ENCODE assay signal across 17 cellular contexts in the genomic region with DNA sequence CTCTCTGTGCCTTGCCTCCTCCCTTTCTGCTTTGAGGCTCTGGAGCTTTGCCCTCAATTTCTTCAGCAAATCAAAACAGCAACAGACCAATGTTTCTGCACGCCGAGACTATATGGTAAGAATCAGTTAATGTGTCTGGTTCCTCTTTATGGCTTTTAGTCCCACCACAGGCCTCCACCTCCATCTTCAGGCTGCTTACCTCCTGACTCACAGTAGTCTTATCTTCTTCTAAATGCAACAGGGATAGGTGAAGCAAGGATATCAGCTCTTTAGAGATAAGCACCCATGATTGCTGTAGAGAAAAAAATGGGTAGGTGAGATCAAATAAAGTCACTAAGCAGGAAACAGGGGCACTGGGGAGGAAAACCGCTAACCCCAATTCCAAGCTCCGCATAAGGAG. TPM values are rescaled to one million over a fixed set of nuclear protein-coding genes. Genes with fewer than 3 reads are reported as not detected.
A peak's percentile ranks its signal among the peaks of the same experiment; 100 is the strongest.
DNase-seq lines count a peak whose midpoint lies in the region; ATAC-seq and TF ChIP-seq lines count a peak whose summit lies in the region.
"Had no signal": no experiment of that assay in that cellular context is flagged by ENCODE, and none has a peak within 500 bp of the region (broad histone marks: within the 10 kb centered on the region; RNA-seq: fewer than 3 reads in every experiment).

No MANE protein-coding gene starts in this region.

- H3K9me3 Mint-ChIP-seq in Caco-2 (ENCODE audit: unreplicated experiment) (no peaks in the 10 kb centered on the region), HFFc6 (no peaks in the 10 kb centered on the region)
- H3K9me3 Mint-ChIP-seq: CD4-positive, alpha-beta T cell; GM23338 had no signal

- H3K27me3 Mint-ChIP-seq in Caco-2 (ENCODE audit: insufficient read depth, unreplicated experiment), result no peaks in the 10 kb centered on the region
- H3K27me3 Mint-ChIP-seq in HFFc6 (ENCODE audit: insufficient read depth), result no peaks in the 10 kb centered on the region; the same call in 1 of the 2 replicates
- H3K27me3 Mint-ChIP-seq: CD4-positive, alpha-beta T cell had no signal

- H3K4me1 Mint-ChIP-seq in Caco-2 (ENCODE audit: low read depth, unreplicated experiment) (peaks cover 6% of the 10 kb centered on the region), HFFc6 (ENCODE audit: low read depth) (no peaks in the 10 kb centered on the region)
- H3K4me1 Mint-ChIP-seq: GM23338 had no signal

- no peaks in the 10 kb centered on the region for H3K9me3 ChIP-seq in Caco-2
- H3K9me3 ChIP-seq: BE2C had no signal

- no peak for ATAC-seq in HG02884 (IDR thresholded peaks at IDR 0.05; ENCODE audit: unreplicated experiment)
- ATAC-seq: GM23338 had no signal

- POLR2A ChIA-PET in Caco-2 (lab: Charles Lee), result interaction anchor here (1.0 kb wide), 1 partner anchor 9 kb away, joined by 3 read pairs; the partner anchor contains the start of gene ALDOC

- no peaks in the 10 kb centered on the region for H3K27me3 ChIP-seq in Caco-2 (replicated peaks; ENCODE audit: control insufficient read depth, insufficient read depth, low read length)
- H3K27me3 ChIP-seq: BE2C had no signal

- H3K4me1 ChIP-seq in Caco-2, result no peaks in the 10 kb centered on the region
- H3K4me1 ChIP-seq: BE2C had no signal

- in situ Hi-C loops in KBM-7 (cut with MboI; ENCODE audit: low pct_unique_long_range_greater_than_20kb, low sequenced_read_pairs), result no loop called here

- peak overlapping the region; percentile 43 for H3K27ac Mint-ChIP-seq in Caco-2 (ENCODE audit: unreplicated experiment)
- no peak overlapping the region for H3K27ac Mint-ChIP-seq in HFFc6
- H3K27ac Mint-ChIP-seq: CD4-positive, alpha-beta T cell; GM23338 had no signal

- H3K4me3 ChIP-seq in Caco-2 (ENCODE audit: low read depth, low read length) (no peak overlapping the region), coronary artery (no peak overlapping the region)
- H3K4me3 ChIP-seq: GM23338 had no signal

- H3K27ac ChIP-seq in coronary artery, result no peak overlapping the region
- H3K27ac ChIP-seq: C4-2B had no signal

- peak; percentile 6 for DNase-seq in activated effector memory CD4-positive, alpha-beta T cell treated with anti-CD3 and anti-CD28 coated beads, Interleukin-2, amount 50 U/mL, for 16 hours
- DNase-seq in activated effector memory CD4-positive, alpha-beta T cell treated with Interleukin-2 at 50 U/mL for 16 hours, result no peak
- peak in 1 of 2 experiments; percentile 30 for DNase-seq in Caco-2
- peak; percentile 23 for DNase-seq in KBM-7
- peak; percentile 14 for DNase-seq in coronary artery (ENCODE audit: low spot score)
- no peak for DNase-seq in HFFc6
- DNase-seq: ACHN; BE2C; CD4-positive, alpha-beta T cell; DMS153; DMS79; GDM1; HCEC 1CT; IMR-90 had no signal

- H3K4me3 Mint-ChIP-seq in Caco-2 (ENCODE audit: unreplicated experiment) (no peak overlapping the region), HFFc6 (no peak overlapping the region)
- H3K4me3 Mint-ChIP-seq: CD4-positive, alpha-beta T cell; GM23338 had no signal

- TF ChIP-seq CTCF in Caco-2 (IDR thresholded peaks at IDR 0.05; ENCODE audit: insufficient read depth in 1 of 2, low read depth in 1 of 2, low read length in 1 of 2, severe bottlenecking in 1 of 2, unreplicated experiment in 1 of 2), result no peak
- TF ChIP-seq CTCF in coronary artery (IDR thresholded peaks at IDR 0.05), result no peak
- no peak for TF ChIP-seq CTCF in HFFc6 (IDR thresholded peaks at IDR 0.05)

- BruUV-seq in Caco-2 (replicated peaks; lab: Mats Ljungman, UMichigan), result no TSS peak

- H3K36me3 Mint-ChIP-seq in Caco-2 (ENCODE audit: insufficient read depth, unreplicated experiment), result peaks cover 45% of the 10 kb centered on the region
- peaks cover 14% of the 10 kb centered on the region; the same call in 1 of the 2 replicates for H3K36me3 Mint-ChIP-seq in HFFc6 (ENCODE audit: low read depth)

- CTCF ChIA-PET in Caco-2 (lab: Charles Lee), result no interaction called here

- peaks cover 12% of the 10 kb centered on the region for H3K36me3 ChIP-seq in Caco-2 (ENCODE audit: control insufficient read depth, insufficient read depth, low read length)

- intact Hi-C loops in Caco-2 (cut with micrococcal nuclease; ENCODE audit: unreplicated experiment), result no loop called here

RNA-seq across cellular contexts. Expression of gene ALDOC, which starts 9.2 kb away (rescaled TPM):
- total RNA-seq in Caco-2 (2022), result 16.3 and 17.7 TPM in 2 replicates
- total RNA-seq in HFFc6 (2021; fragmentation: NEBNext Ultra II Directional; extraction: Animal tissue kit (Norgen Biotek cat#: 25700)), result 10 to 100 TPM in 5 of 6 experiments, 1 to 10 TPM in 1; 8.6 to 14.7 (median 10.3) TPM

RNA-seq across cellular contexts. Expression of gene SPAG5, which starts 12.9 kb away (rescaled TPM):
- 113 TPM in 2 replicates for total RNA-seq in Caco-2 (2022)
- total RNA-seq in HFFc6 (2021; fragmentation: NEBNext Ultra II Directional; extraction: Animal tissue kit (Norgen Biotek cat#: 25700)), result 10 to 100 TPM; 29.2 to 73.3 (median 69.4) TPM

RNA-seq across cellular contexts. Expression of gene PIGS, which starts 14.6 kb away (rescaled TPM):
- total RNA-seq in Caco-2 (2022), result 78.2 and 99.6 TPM in 2 replicates
- total RNA-seq in HFFc6 (2021; fragmentation: NEBNext Ultra II Directional; extraction: Animal tissue kit (Norgen Biotek cat#: 25700)), result 10 to 100 TPM; 69.5 to 94.7 (median 78.0) TPM

RNA-seq across cellular contexts. Expression of gene RSKR, which starts 28.1 kb away (rescaled TPM):
- 15.7 and 18.9 TPM in 2 replicates for total RNA-seq in Caco-2 (2022)
- total RNA-seq in HFFc6 (2021; fragmentation: NEBNext Ultra II Directional; extraction: Animal tissue kit (Norgen Biotek cat#: 25700)), result 1 to 10 TPM; 3.2 to 4.3 (median 3.5) TPM

RNA-seq across cellular contexts. Expression of gene UNC119, which starts 33.5 kb away (rescaled TPM):
- total RNA-seq in Caco-2 (2022), result 40.5 and 41.3 TPM in 2 replicates
- 10 to 100 TPM; 28.3 to 36.9 (median 30.1) TPM for total RNA-seq in HFFc6 (2021; fragmentation: NEBNext Ultra II Directional; extraction: Animal tissue kit (Norgen Biotek cat#: 25700))

Comparison
In these comparisons a context has a peak if more than half of its experiments do, and no peak if none do; other contexts are left out.
1. DNase-seq: peak in activated effector memory CD4-positive, alpha-beta T cell treated with anti-CD3 and anti-CD28 coated beads, Interleukin-2, amount 50 U/mL, for 16 hours (single experiment), KBM-7 (single experiment) and coronary artery (single experiment); none in activated effector memory CD4-positive, alpha-beta T cell treated with Interleukin-2 at 50 U/mL for 16 hours (single experiment) and HFFc6 (single experiment).